23 cellular contexts compared by ENCODE assay signal in genomic region chr3:167711439-167711838, GRCh38. TPM values are rescaled to one million over a fixed set of nuclear protein-coding genes. Genes with fewer than 3 reads are reported as not detected.
"Had no signal": no experiment of that assay in that cellular context is flagged by ENCODE, and none has a peak within 500 bp of the region (broad histone marks: within the 10 kb centered on the region; RNA-seq: fewer than 3 reads in every experiment).

No MANE protein-coding gene starts in this region.

- H3K4me1 ChIP-seq: esophagus squamous epithelium, gastroesophageal sphincter, lower lobe of right lung, suprapubic skin, thyroid gland had no signal

- H3K27me3 Mint-ChIP-seq: memory B cell, type B pancreatic cell had no signal

- H3K9me3 ChIP-seq: esophagus squamous epithelium, gastroesophageal sphincter, left ventricle myocardium inferior, lower lobe of right lung, neutrophil, suprapubic skin, thyroid gland had no signal

- H3K4me3 Mint-ChIP-seq: immature natural killer cell, memory B cell, mesothelial cell of epicardium, type B pancreatic cell had no signal

- DNase-seq: cortex of kidney; effector memory CD4-positive, alpha-beta T cell; esophagus squamous epithelium; foreskin fibroblast; immature natural killer cell; left ventricle myocardium inferior; lower lobe of right lung; posterior cingulate gyrus; stimulated activated CD4-positive, alpha-beta T cell treated with anti-CD3 and anti-CD28 coated beads, Interleukin-2, amount 100 ng/mL, for 24 hours; stimulated activated naive CD4-positive, alpha-beta T cell treated with Interleukin-2 at 50 U/mL for 16 hours; thyroid gland had no signal

- H3K27ac Mint-ChIP-seq: mesothelial cell of epicardium, type B pancreatic cell had no signal

- H3K4me3 ChIP-seq: esophagus squamous epithelium, gastroesophageal sphincter, left ventricle myocardium inferior, lower lobe of right lung, suprapubic skin, thyroid gland had no signal

- H3K27me3 ChIP-seq: esophagus squamous epithelium, gastroesophageal sphincter, neutrophil, suprapubic skin, thyroid gland had no signal

- H3K4me1 Mint-ChIP-seq: mesothelial cell of epicardium had no signal

- H3K27ac ChIP-seq: esophagus squamous epithelium, gastroesophageal sphincter, left ventricle myocardium inferior, lower lobe of right lung, neutrophil, suprapubic skin, thyroid gland had no signal

- FAIRE-seq: keratinocyte, urothelium cell line had no signal

- ATAC-seq: gastroesophageal sphincter, lower lobe of right lung, sciatic nerve had no signal

- H3K9me3 Mint-ChIP-seq: immature natural killer cell, memory B cell had no signal

RNA-seq across cellular contexts. Expression of gene WDR49, which starts 57.7 kb away (rescaled TPM):
- total RNA-seq: epithelial cell of proximal tubule, myocyte, osteocyte, suprapubic skin had no signal
- polyA plus RNA-seq: keratinocyte had no signal
